In genomic region chrX:119441295-119441694, GRCh38 we compare ENCODE assay signal across 1 cellular context.
TF ChIP-seq lines count a peak whose summit lies in the region.

No MANE protein-coding gene starts in this region.

TF ChIP-seq in HEK293T, 16 proteins besides CTCF, POLR2A, EP300 and RAD21 (continued from another document):
- peak; percentile 77 for TF ChIP-seq L3MBTL2 (conservative IDR thresholded peaks at IDR 0.05)
